8 cellular contexts compared by ENCODE assay signal in genomic region chr1:30743584-30744059, GRCh38. TPM values are rescaled to one million over a fixed set of nuclear protein-coding genes. Genes with fewer than 3 reads are reported as not detected.
DNase-seq lines count a peak whose midpoint lies in the region; ATAC-seq and TF ChIP-seq lines count a peak whose summit lies in the region.

No MANE protein-coding gene starts in this region.

- H3K27ac ChIP-seq in BLaER1 treated with 17β-estradiol and CSF1 and Interleukin-3, amounts not matched to agents 10 nM and 100 nM, result peak overlapping the region; percentile 4 to 100 (median 99); a peak in 21 of 22 replicates
- H3K27ac ChIP-seq in neural progenitor cell, result no peak overlapping the region

- H3K27me3 ChIP-seq in BLaER1 treated with 17β-estradiol and CSF1 and Interleukin-3, amounts not matched to agents 10 nM and 100 nM, result no peaks in the 10 kb centered on the region
- no peaks in the 10 kb centered on the region for H3K27me3 ChIP-seq in neural progenitor cell

- peaks cover 99 to 100% (median 100%) of the 10 kb centered on the region in 10 experiments for H3K4me1 ChIP-seq in BLaER1 treated with 17β-estradiol and CSF1 and Interleukin-3, amounts not matched to agents 10 nM and 100 nM
- H3K4me1 ChIP-seq in neural progenitor cell, result peaks cover 4% of the 10 kb centered on the region

- H3K9me3 Mint-ChIP-seq in neural progenitor cell, result no peaks in the 10 kb centered on the region

- H3K36me3 Mint-ChIP-seq in neural progenitor cell, result no peaks in the 10 kb centered on the region

- peak overlapping the region in 10 of 11 experiments; percentile 48 to 99 (median 64); a peak in 17 of 22 replicates for H3K9ac ChIP-seq in BLaER1 treated with 17β-estradiol and CSF1 and Interleukin-3, amounts not matched to agents 10 nM and 100 nM
- H3K9ac ChIP-seq in neural progenitor cell, result no peak overlapping the region

- DNase-seq in NCI-H69 (lab: John Stamatoyannopoulos, UW) (peak; percentile 88), activated T-helper 1 cell treated with Interleukin-2 at 50 U/mL for 16 hours (ENCODE audit: low read depth) (peak; percentile 57), neural progenitor cell (ENCODE audit: low spot score) (no peak), COR-L47 (lab: John Stamatoyannopoulos, UW) (no peak)

- H3F3A ChIP-seq in neural progenitor cell (ENCODE audit: low read depth), result no peaks in the 10 kb centered on the region

- peak overlapping the region; percentile 35 for H3K4me3 Mint-ChIP-seq in neural progenitor cell

- no peak overlapping the region for H3K27ac Mint-ChIP-seq in neural progenitor cell

- ATAC-seq in GM19324 (IDR thresholded peaks at IDR 0.05; ENCODE audit: low FRiP score, unreplicated experiment) (peak; percentile 39), GM18870 (IDR thresholded peaks at IDR 0.05; ENCODE audit: unreplicated experiment) (no peak), GM18858 (IDR thresholded peaks at IDR 0.05; ENCODE audit: unreplicated experiment) (no peak)

- H3K79me2 ChIP-seq in neural progenitor cell (ENCODE audit: low read depth), result no peaks in the 10 kb centered on the region

- H3K9me3 ChIP-seq in BLaER1 treated with 17β-estradiol and CSF1 and Interleukin-3, amounts not matched to agents 10 nM and 100 nM (replicated peaks in 1 of 11), result peaks cover 0 to 6% (median 0%) of the 10 kb centered on the region in 11 experiments; a peak in 1 of 22 replicates
- H3K9me3 ChIP-seq in neural progenitor cell (ENCODE audit: low read depth), result no peaks in the 10 kb centered on the region

- peak overlapping the region in 7 of 10 experiments; percentile 11 to 45 (median 22); a peak in 7 of 20 replicates for H3K4me3 ChIP-seq in BLaER1 treated with 17β-estradiol and CSF1 and Interleukin-3, amounts not matched to agents 10 nM and 100 nM
- no peak overlapping the region for H3K4me3 ChIP-seq in neural progenitor cell

- TF ChIP-seq CTCF in neural progenitor cell (IDR thresholded peaks at IDR 0.05), result no peak

- peaks cover 99 to 100% (median 100%) of the 10 kb centered on the region in 11 experiments for H4K20me1 ChIP-seq in BLaER1 treated with 17β-estradiol and CSF1 and Interleukin-3, amounts not matched to agents 10 nM and 100 nM
- no peaks in the 10 kb centered on the region for H4K20me1 ChIP-seq in neural progenitor cell (ENCODE audit: low read depth)

- H3K27me3 Mint-ChIP-seq in neural progenitor cell (ENCODE audit: insufficient read depth, low read depth), result peaks cover 8% of the 10 kb centered on the region

- peaks cover 19% of the 10 kb centered on the region for H3K4me1 Mint-ChIP-seq in neural progenitor cell

- no peak overlapping the region for H2AFZ ChIP-seq in neural progenitor cell (replicated peaks)

- H3K36me3 ChIP-seq in BLaER1 treated with 17β-estradiol and CSF1 and Interleukin-3, amounts not matched to agents 10 nM and 100 nM, result peaks cover 79 to 97% (median 89%) of the 10 kb centered on the region in 11 experiments
- H3K36me3 ChIP-seq in neural progenitor cell, result no peaks in the 10 kb centered on the region

- peak overlapping the region; percentile 91 to 98 (median 95) for H3K4me2 ChIP-seq in BLaER1 treated with 17β-estradiol and CSF1 and Interleukin-3, amounts not matched to agents 10 nM and 100 nM
- no peak overlapping the region for H3K4me2 ChIP-seq in neural progenitor cell

RNA-seq across cellular contexts. Expression of gene LAPTM5, which starts 14.0 kb away (rescaled TPM):
- not detected in 2 replicates for total RNA-seq in neural progenitor cell (ENCODE audit: low replicate concordance)

RNA-seq across cellular contexts. Expression of gene MATN1, which starts 20.2 kb away (rescaled TPM):
- 0.09 TPM in 1 of 2 replicates, not detected in the other for total RNA-seq in neural progenitor cell (ENCODE audit: low replicate concordance)

Comparison
In these comparisons a context has a peak if more than half of its experiments do, and no peak if none do; other contexts are left out.
1. DNase-seq: peak in NCI-H69 (single experiment) and activated T-helper 1 cell treated with Interleukin-2 at 50 U/mL for 16 hours (single experiment); none in neural progenitor cell (single experiment) and COR-L47 (single experiment).